ENCODE assay signal across 17 cellular contexts in the genomic region with DNA sequence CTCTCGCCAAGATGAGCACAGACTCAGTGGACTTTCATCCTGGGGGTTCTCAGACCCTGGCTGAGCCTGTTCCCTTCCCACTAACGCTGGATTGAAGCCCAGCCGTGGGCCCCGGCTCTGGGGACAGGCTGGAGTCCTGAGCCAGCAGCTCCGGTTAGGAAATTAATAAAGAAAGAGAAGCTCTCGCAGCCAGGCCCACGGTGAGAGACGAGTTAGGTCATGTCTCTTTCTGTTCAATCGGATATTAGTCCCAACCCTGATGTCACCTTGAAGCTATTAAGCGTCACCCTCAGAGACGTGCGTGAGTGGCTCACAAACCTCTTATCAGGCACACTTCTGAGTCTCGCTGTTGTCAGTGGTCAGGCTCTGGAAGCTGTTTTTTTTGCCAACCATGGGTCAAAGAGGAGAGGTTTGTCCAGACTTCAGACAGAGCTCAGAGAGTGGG. TPM values are rescaled to one million over a fixed set of nuclear protein-coding genes. Genes with fewer than 3 reads are reported as not detected.
A peak's percentile ranks its signal among the peaks of the same experiment; 100 is the strongest.
DNase-seq lines count a peak whose midpoint lies in the region; ATAC-seq, FAIRE-seq and TF ChIP-seq lines count a peak whose summit lies in the region.
"Had no signal": no experiment of that assay in that cellular context is flagged by ENCODE, and none has a peak within 500 bp of the region (broad histone marks: within the 10 kb centered on the region; RNA-seq: fewer than 3 reads in every experiment).

No MANE protein-coding gene starts in this region.

- POLR2A ChIA-PET in HepG2 (lab: Yijun Ruan, JAX) = interaction anchor here (0.5 to 1.6 kb wide), 7 partner anchors 9 to 267 kb away, joined by 3 to 6 read pairs (median 3); a partner anchor contains a TSS

- no TSS peak for BruUV-seq in HepG2 (replicated peaks; lab: Mats Ljungman, UMichigan)

- H3K4me3 ChIP-seq in ascending aorta = no peak overlapping the region
- H3K4me3 ChIP-seq in fibroblast of mammary gland (ENCODE audit: control insufficient read depth, low read depth, low read length) = no peak overlapping the region
- H3K4me3 ChIP-seq in HepG2 (replicated peaks in 1 of 3; ENCODE audit: insufficient read depth in 1 of 3, low read depth in 2 of 3, low read length in 3 of 3) = peak overlapping the region; percentile 14 to 57 (median 52)
- no peak overlapping the region for H3K4me3 ChIP-seq in smooth muscle cell
- H3K4me3 ChIP-seq: pancreas, testis had no signal

- peak; percentile 63 for FAIRE-seq in HepG2 (lab: Jason Lieb, UNC)
- FAIRE-seq: GM18507, pancreas had no signal

- ATAC-seq in HepG2 (peak; percentile 47), GM18502 (IDR thresholded peaks at IDR 0.05; ENCODE audit: poor library complexity, unreplicated experiment) (no peak)
- ATAC-seq: SK-N-SH treated with all-trans-retinoic acid at 6 μM for 48 hours had no signal

- H3K9ac ChIP-seq in HepG2 (ENCODE audit: insufficient read depth, low read depth, low read length) = peak overlapping the region; percentile 48
- H3K9ac ChIP-seq in smooth muscle cell (ENCODE audit: low read depth) = peak overlapping the region; percentile 65

- intact Hi-C loops in ascending aorta (cut with DNase I) (no loop called here), HepG2 (cut with micrococcal nuclease; ENCODE audit: unreplicated experiment) (loop anchor here (5.0 kb wide), 1 partner anchor 42 kb away; no protein-coding TSS in a partner anchor)

- H3K4me2 ChIP-seq in HepG2 (ENCODE audit: low read depth, low read length) (peak overlapping the region; percentile 85), smooth muscle cell (peak overlapping the region; percentile 67)

- TF ChIP-seq RAD21 in HepG2 (CRISPR knock-in tag; IDR thresholded peaks at IDR 0.05) = no peak

- no peak overlapping the region for H3K27ac Mint-ChIP-seq in endothelial cell (ENCODE audit: unreplicated experiment)

- CTCF ChIA-PET in HepG2 (lab: Yijun Ruan, JAX; ENCODE audit: low intra/inter-chr PET ratio, low total read pairs) = no interaction called here

- H3F3A ChIP-seq in smooth muscle cell (ENCODE audit: low read depth) = peaks cover 6% of the 10 kb centered on the region

- H2AFZ ChIP-seq in HepG2 (ENCODE audit: low read length) (peak overlapping the region; percentile 62), smooth muscle cell (ENCODE audit: low read depth) (peak overlapping the region; percentile 91)

- H3K27me3 Mint-ChIP-seq in endothelial cell (ENCODE audit: unreplicated experiment) = peaks cover 3% of the 10 kb centered on the region

- no peaks in the 10 kb centered on the region for H4K20me1 ChIP-seq in HepG2 (ENCODE audit: insufficient read depth, low read length)
- no peaks in the 10 kb centered on the region for H4K20me1 ChIP-seq in smooth muscle cell (ENCODE audit: low read depth)

- H3K9me3 ChIP-seq in ascending aorta = no peaks in the 10 kb centered on the region
- H3K9me3 ChIP-seq in HepG2 (ENCODE audit: low read length) = no peaks in the 10 kb centered on the region
- no peaks in the 10 kb centered on the region for H3K9me3 ChIP-seq in smooth muscle cell (replicated peaks; ENCODE audit: low read depth)
- H3K9me3 ChIP-seq: BE2C, pancreas, testis had no signal

- WGBS in HepG2 (ENCODE audit: low lambda C conversion rate) = 2% methylated on average over 13 of the region's 13 CpGs
- WGBS in smooth muscle cell (ENCODE audit: low lambda C conversion rate) = 16% methylated on average over 13 of the region's 13 CpGs

- H3K9me3 Mint-ChIP-seq in endothelial cell (ENCODE audit: unreplicated experiment) = no peaks in the 10 kb centered on the region

- TF ChIP-seq EP300 in HepG2 (IDR thresholded peaks at IDR 0.05; ENCODE audit: low read depth in 2 of 2, low read length in 2 of 2) (no peak), HepG2 (CRISPR knock-in tag; IDR thresholded peaks at IDR 0.05; ENCODE audit: borderline replicate concordance) (no peak)

- peaks cover 4% of the 10 kb centered on the region for H3K36me3 Mint-ChIP-seq in endothelial cell (ENCODE audit: low read depth, unreplicated experiment)

- peak overlapping the region; percentile 14 to 38 for H3K27ac ChIP-seq in ascending aorta
- no peak overlapping the region for H3K27ac ChIP-seq in HepG2 (ENCODE audit: extremely low read length, insufficient read depth, low read length)
- peak overlapping the region; percentile 81 for H3K27ac ChIP-seq in smooth muscle cell (ENCODE audit: low read depth)
- H3K27ac ChIP-seq: pancreas had no signal

- H3K4me1 Mint-ChIP-seq in endothelial cell (ENCODE audit: unreplicated experiment) = peaks cover 19% of the 10 kb centered on the region

- H3K27me3 ChIP-seq in ascending aorta (no peaks in the 10 kb centered on the region), HepG2 (ENCODE audit: control insufficient read depth in 1 of 2, insufficient read depth in 2 of 2, low read length in 2 of 2) (peaks cover 2 to 13% of the 10 kb centered on the region in 2 experiments; a peak in 1 of 5 replicates), smooth muscle cell (ENCODE audit: low read depth) (no peaks in the 10 kb centered on the region)
- H3K27me3 ChIP-seq: BE2C, pancreas, testis had no signal

- H3K79me2 ChIP-seq in HepG2 (ENCODE audit: insufficient read depth, low read length) = no peaks in the 10 kb centered on the region
- H3K79me2 ChIP-seq in smooth muscle cell (ENCODE audit: low read depth) = no peaks in the 10 kb centered on the region

- no peaks in the 10 kb centered on the region for H3K36me3 ChIP-seq in ascending aorta
- H3K36me3 ChIP-seq in HepG2 (replicated peaks in 1 of 2; ENCODE audit: control insufficient read depth in 1 of 2, insufficient read depth in 2 of 2, low read length in 2 of 2) = no peaks in the 10 kb centered on the region
- H3K36me3 ChIP-seq in smooth muscle cell (ENCODE audit: low read depth) = no peaks in the 10 kb centered on the region
- H3K36me3 ChIP-seq: BE2C, pancreas had no signal

- no peak; a peak in 1 of 4 replicates for TF ChIP-seq POLR2A in HepG2 (IDR thresholded peaks at IDR 0.05; ENCODE audit: insufficient read depth in 1 of 2, low read depth in 2 of 2, low read length in 2 of 2)

- H3K4me3 Mint-ChIP-seq in endothelial cell (ENCODE audit: unreplicated experiment) = no peak overlapping the region

- in situ Hi-C loops in HepG2 (cut with HindIII; ENCODE audit: extremely low pct_ligation_motif_present, low pct_unique_long_range_greater_than_20kb) = no loop called here

- H3K4me1 ChIP-seq in ascending aorta = no peaks in the 10 kb centered on the region
- H3K4me1 ChIP-seq in HepG2 (ENCODE audit: insufficient read depth, low read length) = peaks cover 44% of the 10 kb centered on the region
- H3K4me1 ChIP-seq in smooth muscle cell (ENCODE audit: low read depth) = peaks cover 3% of the 10 kb centered on the region
- H3K4me1 ChIP-seq: BE2C, pancreas had no signal

- TF ChIP-seq CTCF in ascending aorta (IDR thresholded peaks at IDR 0.05) (no peak), fibroblast of mammary gland (conservative IDR thresholded peaks at IDR 0.05; ENCODE audit: control insufficient read depth, insufficient read depth, low read depth, low read length) (no peak), HepG2 (CRISPR knock-in tag; IDR thresholded peaks at IDR 0.05) (no peak), smooth muscle cell (IDR thresholded peaks at IDR 0.05; ENCODE audit: borderline replicate concordance, insufficient read depth, poor library complexity, severe bottlenecking) (no peak), endothelial cell (IDR thresholded peaks at IDR 0.05; ENCODE audit: unreplicated experiment) (no peak)

- DNase-seq in ascending aorta (ENCODE audit: low spot score in 2 of 2) = no peak
- peak; percentile 31 for DNase-seq in fibroblast of mammary gland (ENCODE audit: low read depth)
- peak; percentile 53 for DNase-seq in HepG2 (ENCODE audit: low spot score)
- no peak for DNase-seq in smooth muscle cell (lab: John Stamatoyannopoulos, UW; ENCODE audit: unreplicated experiment)
- DNase-seq in DMS 273 treated with DMSO at 0.1 percent for 48 hours (lab: John Stamatoyannopoulos, UW) = no peak
- no peak for DNase-seq in endothelial cell (ENCODE audit: low spot score)
- DNase-seq in activated CD4-positive, CD25-positive, alpha-beta regulatory T cell (lab: John Stamatoyannopoulos, UW) = no peak
- DNase-seq: activated naive CD4-positive, alpha-beta T cell treated with anti-CD3 and anti-CD28 coated beads, Interleukin-2, amount 50 U/mL, for 16 hours; BE2C; cerebellar nuclear complex; NCI-H1048; pancreas; testis had no signal

TF ChIP-seq in HepG2, 621 proteins besides CTCF, POLR2A, EP300 and RAD21 (continues in another document):
- TF ChIP-seq KAT2B (IDR thresholded peaks at IDR 0.05; ENCODE audit: borderline replicate concordance, low read depth, low read length) = no peak

RNA-seq across cellular contexts. Expression of a gene that starts 27.0 kb away (rescaled TPM):
- total RNA-seq in ascending aorta = 17.8 TPM
- not detected in 2 replicates for total RNA-seq in HepG2 (2016; rRNA removed; fragmentation: Illumina TruSeq; extraction: Trizol)
- total RNA-seq in HepG2 (2016; cell fraction: cytosol; rRNA removed; fragmentation: Illumina TruSeq; extraction: Trizol; ENCODE audit: low read depth) = not detected in 2 replicates
- not detected in 2 replicates for total RNA-seq in HepG2 (2016; cell fraction: insoluble cytoplasmic fraction; rRNA removed; fragmentation: Illumina TruSeq; extraction: Trizol)
- not detected in 2 replicates for total RNA-seq in HepG2 (2016; cell fraction: membrane; rRNA removed; fragmentation: Illumina TruSeq; extraction: Trizol)
- total RNA-seq in HepG2 (2016; cell fraction: nucleus; rRNA removed; fragmentation: Illumina TruSeq; extraction: Trizol) = not detected in 2 replicates
- not detected in 2 replicates for polyA plus RNA-seq in HepG2 (2011; rRNA removed)
- not detected in 2 replicates for polyA plus RNA-seq in HepG2 (2011; cell fraction: cytosol; rRNA removed)
- not detected in 2 replicates for polyA plus RNA-seq in HepG2 (2011; cell fraction: nucleus; rRNA removed)
- not detected in 2 replicates for polyA plus RNA-seq in HepG2 (2012)
- polyA plus RNA-seq in HepG2 (2016; cell fraction: cytosol; fragmentation: Illumina TruSeq; extraction: Trizol; ENCODE audit: low read depth) = not detected in 2 replicates
- not detected in 2 replicates for polyA plus RNA-seq in HepG2 (2016; cell fraction: insoluble cytoplasmic fraction; fragmentation: Illumina TruSeq; extraction: Trizol; ENCODE audit: low read depth)
- not detected in 2 replicates for polyA plus RNA-seq in HepG2 (2016; cell fraction: membrane; fragmentation: Illumina TruSeq; extraction: Trizol; ENCODE audit: low read depth)
- polyA plus RNA-seq in HepG2 (2016; cell fraction: nucleus; fragmentation: Illumina TruSeq; extraction: Trizol; ENCODE audit: insufficient read depth, low read depth) = not detected in 2 replicates
- 2.2 TPM in 1 of 2 replicates, not detected in the other for polyA minus RNA-seq in HepG2 (2011; rRNA and poly(A)+ RNA removed; ENCODE audit: low replicate concordance)
- polyA minus RNA-seq in HepG2 (2011; cell fraction: cytosol; rRNA and poly(A)+ RNA removed) = not detected in 2 replicates
- not detected in 2 replicates for polyA minus RNA-seq in HepG2 (2011; cell fraction: nucleus; rRNA and poly(A)+ RNA removed)
- 0.31 and 0.58 TPM in 2 replicates for total RNA-seq in smooth muscle cell
- 0.79 and 1.7 TPM in 2 replicates for polyA plus RNA-seq in smooth muscle cell
- total RNA-seq in endothelial cell (ENCODE audit: unreplicated experiment) = 0.10 TPM
- total RNA-seq: lung microvascular endothelial cell had no signal

Comparison
In these comparisons a context has a peak if more than half of its experiments do, and no peak if none do; other contexts are left out.
1. DNase-seq: peak in fibroblast of mammary gland (single experiment) and HepG2 (single experiment); none in ascending aorta (0 of 2), smooth muscle cell (single experiment), DMS 273 treated with DMSO at 0.1 percent for 48 hours (single experiment), endothelial cell (single experiment) and activated CD4-positive, CD25-positive, alpha-beta regulatory T cell (0 of 4).
2. H3K4me3 ChIP-seq: peak in HepG2 (3 of 3); none in ascending aorta (0 of 2), fibroblast of mammary gland (single experiment) and smooth muscle cell (single experiment).
3. RNA of a gene that starts 27.0 kb away (total RNA-seq): 17.8 TPM in ascending aorta (single experiment); 0.31 to 0.58 TPM in smooth muscle cell, 0.10 TPM in endothelial cell (single experiment) and not detected in HepG2; every median in the first group is over 10 times any median in the second.